Comparison of ENCODE assay signal across 8 cellular contexts in genomic region chr19:1605236-1606137, GRCh38.
DNase-seq lines count a peak whose midpoint lies in the region; ATAC-seq and FAIRE-seq lines count a peak whose summit lies in the region.

TSS of gene UQCR11 (minus strand) at chr19:1605462. CDS start at chr19:1605409, 53 bp downstream.

- peaks cover 33 to 39% of the 10 kb centered on the region in 2 donors for H3K4me1 Mint-ChIP-seq in effector memory CD8-positive, alpha-beta T cell (ENCODE audit: low read depth in 2 of 2)
- peaks cover 18% of the 10 kb centered on the region for H3K4me1 Mint-ChIP-seq in memory B cell

- H3K9me3 Mint-ChIP-seq in effector memory CD8-positive, alpha-beta T cell = no peaks in the 10 kb centered on the region
- no peaks in the 10 kb centered on the region for H3K9me3 Mint-ChIP-seq in memory B cell

- no peaks in the 10 kb centered on the region for H3K27me3 Mint-ChIP-seq in effector memory CD8-positive, alpha-beta T cell
- H3K27me3 Mint-ChIP-seq in memory B cell = no peaks in the 10 kb centered on the region

- H3K36me3 Mint-ChIP-seq in effector memory CD8-positive, alpha-beta T cell (ENCODE audit: insufficient read depth) = peaks cover 37% of the 10 kb centered on the region
- H3K36me3 Mint-ChIP-seq in memory B cell = peaks cover 2% of the 10 kb centered on the region

- ATAC-seq in GM21360 (IDR thresholded peaks at IDR 0.05; ENCODE audit: unreplicated experiment) (peak; percentile 79), memory B cell (ENCODE audit: low read depth) (peak; percentile 91)
- ATAC-seq in effector memory CD8-positive, alpha-beta T cell (replicated peaks) = peak; percentile 84

- peak within 1 kb of the TSS; percentile 97 to 98 for H3K27ac Mint-ChIP-seq in effector memory CD8-positive, alpha-beta T cell
- H3K27ac Mint-ChIP-seq in memory B cell = peak within 1 kb of the TSS; percentile 95

- peak; percentile 93 for DNase-seq in COR-L47 (lab: John Stamatoyannopoulos, UW)
- DNase-seq in HTR-8/SVneo (ENCODE audit: insufficient read length, low spot score) = peak; percentile 93
- DNase-seq in NOMO-1 treated with DMSO at 0.1 percent for 48 hours (lab: John Stamatoyannopoulos, UW; ENCODE audit: unreplicated experiment) = peak; percentile 96
- peak; percentile 88 to 89 for DNase-seq in activated CD8-positive, alpha-beta memory T cell treated with anti-CD3 and anti-CD28 coated beads for 4 hours (ENCODE audit: low read depth in 2 of 2)
- DNase-seq in effector memory CD8-positive, alpha-beta T cell = peak; percentile 88 to 90 (median 88)
- peak; percentile 84 to 89 for DNase-seq in memory B cell (ENCODE audit: low spot score in 2 of 2)
- peak; percentile 86 for DNase-seq in stimulated activated CD8-positive, alpha-beta memory T cell treated with anti-CD3 and anti-CD28 coated beads, Interleukin-12 subunit alpha, Interleukin-12 subunit beta, amount 100 ng/mL, for 24 hours (ENCODE audit: extremely low read depth)

- peak; percentile 89 for FAIRE-seq in HTR-8/SVneo (lab: Jason Lieb, UNC)

- peak within 1 kb of the TSS; percentile 97 to 98 for H3K4me3 Mint-ChIP-seq in effector memory CD8-positive, alpha-beta T cell
- peak within 1 kb of the TSS; percentile 97 for H3K4me3 Mint-ChIP-seq in memory B cell

Comparison
In these comparisons a context has a peak if more than half of its experiments do, and no peak if none do; other contexts are left out.
1. Peak in every context shown above with its lines: DNase-seq and ATAC-seq.